In the genomic region with DNA sequence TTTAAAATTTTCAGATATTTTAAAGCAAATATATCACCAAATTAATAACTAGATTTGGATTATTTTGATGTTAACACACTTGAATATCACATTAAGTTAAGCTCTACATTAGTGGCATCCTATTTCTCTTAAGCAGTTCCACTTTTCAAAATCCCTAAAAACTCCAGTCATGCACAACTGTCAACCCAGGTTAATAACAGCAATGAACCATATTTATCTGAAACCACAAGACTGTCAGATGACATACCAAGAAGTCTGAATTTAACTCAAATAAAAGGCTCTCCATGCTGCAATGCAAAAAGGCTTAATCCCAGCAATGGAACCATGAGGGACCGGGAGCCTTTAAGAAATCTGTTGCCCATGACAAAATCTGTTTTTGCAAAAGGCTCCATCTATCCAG, we compare ENCODE assay signal across 16 cellular contexts.
"Had no signal": no experiment of that assay in that cellular context is flagged by ENCODE, and none has a peak within 500 bp of the region (broad histone marks: within the 10 kb centered on the region; RNA-seq: fewer than 3 reads in every experiment).

No MANE protein-coding gene starts in this region.

- H3K4me3 Mint-ChIP-seq: naive thymus-derived CD8-positive, alpha-beta T cell; T-helper 1 cell treated with Interleukin-12 subunit alpha and Interleukin-12 subunit beta and Interleukin-4 antibody, amounts not matched to agents 30 μg/mL and 1 μg/mL, for 36 hours had no signal

- H3K27me3 ChIP-seq: ascending aorta, hepatocyte, transverse colon had no signal

- ATAC-seq: activated CD4-positive, CD25-positive, alpha-beta regulatory T cell treated with anti-CD3 and anti-CD28 coated beads, Interleukin-2, amount 50 U/mL, for 24 hours; naive thymus-derived CD8-positive, alpha-beta T cell; stimulated activated naive CD8-positive, alpha-beta T cell treated with anti-CD3 and anti-CD28 coated beads, Interleukin-15, Interleukin-2, amounts not matched to agents 100 U/mL and 50 U/mL, for 24 hours had no signal

- H3K27me3 Mint-ChIP-seq: naive thymus-derived CD8-positive, alpha-beta T cell had no signal

- H3K36me3 ChIP-seq: ascending aorta, transverse colon had no signal

- H3K4me3 ChIP-seq: ascending aorta, hepatocyte, lung, transverse colon had no signal

- H2AFZ ChIP-seq: hepatocyte, parathyroid adenoma had no signal

- H3K9ac ChIP-seq: parathyroid adenoma had no signal

- H3K27ac ChIP-seq: ascending aorta, hepatocyte, parathyroid adenoma, transverse colon had no signal

- H3K27ac Mint-ChIP-seq: naive thymus-derived CD8-positive, alpha-beta T cell; T-helper 1 cell treated with Interleukin-12 subunit alpha and Interleukin-12 subunit beta and Interleukin-4 antibody, amounts not matched to agents 30 μg/mL and 1 μg/mL, for 36 hours had no signal

- H3K4me2 ChIP-seq: hepatocyte had no signal

- H3K9me3 ChIP-seq: transverse colon had no signal

- FAIRE-seq: endometrium had no signal

- DNase-seq: activated CD4-positive, alpha-beta T cell treated with anti-CD3 and anti-CD28 coated beads, Interleukin-2, amount 50 U/mL, for 1 hour; activated naive CD4-positive, alpha-beta T cell treated with Interleukin-2 at 50 U/mL for 16 hours; naive thymus-derived CD8-positive, alpha-beta T cell; retina; stimulated activated CD4-positive, alpha-beta T cell treated with anti-CD3 and anti-CD28 coated beads, Interleukin-15, amount 100 ng/mL, for 24 hours; stimulated activated CD4-positive, alpha-beta T cell treated with anti-CD3 and anti-CD28 coated beads, Interleukin-4, amount 100 ng/mL, for 4 hours; stimulated activated CD8-positive, alpha-beta memory T cell treated with anti-CD3 and anti-CD28 coated beads, Interleukin-4, amount 100 ng/mL, for 48 hours; stimulated activated naive CD8-positive, alpha-beta T cell treated with anti-CD3 and anti-CD28 coated beads, Interleukin-15, Interleukin-2, amounts not matched to agents 100 U/mL and 50 U/mL, for 24 hours; transverse colon had no signal
